ENCODE assay signal across 8 cellular contexts in the genomic region with DNA sequence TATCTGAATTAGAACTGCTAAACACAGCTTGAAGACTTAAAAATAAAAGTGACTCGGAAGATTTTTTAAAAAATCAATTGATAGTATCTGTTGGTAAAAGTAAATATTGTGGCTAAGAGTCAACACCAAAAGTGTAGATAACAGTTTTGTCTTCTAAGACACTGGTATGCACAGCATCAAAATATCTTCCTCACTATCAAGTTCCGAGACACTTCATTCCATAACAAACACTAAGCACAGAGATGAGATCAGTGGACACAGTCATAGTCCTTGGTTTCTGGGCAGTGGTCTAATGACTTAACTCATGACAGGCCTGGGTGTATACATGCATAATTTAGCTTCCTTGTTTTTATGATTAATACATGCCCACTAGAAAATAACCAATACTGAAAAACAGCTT.
DNase-seq lines count a peak whose midpoint lies in the region; ATAC-seq and TF ChIP-seq lines count a peak whose summit lies in the region.

No MANE protein-coding gene starts in this region.

- H3K36me3 Mint-ChIP-seq in activated T-cell treated with anti-CD3 and anti-CD28 coated beads, Interleukin-2, amount 50 U/mL, for 4 hours (ENCODE audit: insufficient read depth), result peaks cover 18% of the 10 kb centered on the region

- H3K4me3 ChIP-seq in ascending aorta (peak overlapping the region; percentile 50 to 54), thyroid gland (replicated peaks in 1 of 3) (peak overlapping the region in 1 of 3 donors; percentile 4)

- no peak for DNase-seq in activated T-cell treated with anti-CD3 and anti-CD28 coated beads, Interleukin-2, amount 50 U/mL, for 4 hours
- DNase-seq in activated T-cell treated with anti-CD3 and anti-CD28 coated beads for 4 hours (no peak), ascending aorta (ENCODE audit: low spot score in 2 of 2) (no peak), left lobe of liver (ENCODE audit: low spot score) (no peak), thyroid gland (no peak), COLO668 (lab: John Stamatoyannopoulos, UW; ENCODE audit: unreplicated experiment) (no peak), KBM-7 (no peak)

- peak overlapping the region; percentile 77 for H3K4me3 Mint-ChIP-seq in activated T-cell treated with anti-CD3 and anti-CD28 coated beads, Interleukin-2, amount 50 U/mL, for 4 hours

- H3K9me3 Mint-ChIP-seq in activated T-cell treated with anti-CD3 and anti-CD28 coated beads, Interleukin-2, amount 50 U/mL, for 4 hours, result no peaks in the 10 kb centered on the region

- H3K27ac ChIP-seq in ascending aorta, result no peak overlapping the region
- peak overlapping the region in 2 of 3 donors; percentile 9 to 58 for H3K27ac ChIP-seq in thyroid gland

- no peaks in the 10 kb centered on the region for H3K36me3 ChIP-seq in ascending aorta
- H3K36me3 ChIP-seq in thyroid gland, result no peaks in the 10 kb centered on the region

- H3K4me1 Mint-ChIP-seq in activated T-cell treated with anti-CD3 and anti-CD28 coated beads, Interleukin-2, amount 50 U/mL, for 4 hours (ENCODE audit: low read depth), result peaks cover 24% of the 10 kb centered on the region

- TF ChIP-seq POLR2A in thyroid gland (IDR thresholded peaks at IDR 0.05), result no peak

- in situ Hi-C loops in KBM-7 (cut with MboI; ENCODE audit: low pct_unique_long_range_greater_than_20kb, low sequenced_read_pairs), result no loop called here

- peaks cover 0 to 15% of the 10 kb centered on the region in 2 donors for H3K4me1 ChIP-seq in ascending aorta
- peaks cover 14 to 24% of the 10 kb centered on the region in 2 donors for H3K4me1 ChIP-seq in thyroid gland

- H3K27me3 Mint-ChIP-seq in activated T-cell treated with anti-CD3 and anti-CD28 coated beads, Interleukin-2, amount 50 U/mL, for 4 hours (ENCODE audit: low read depth), result no peaks in the 10 kb centered on the region

- intact Hi-C loops in ascending aorta (cut with DNase I), result no loop called here
- intact Hi-C loops in thyroid gland (cut with DNase I), result no loop called here

- ATAC-seq in activated T-cell treated with anti-CD3 and anti-CD28 coated beads, Interleukin-2, amount 50 U/mL, for 4 hours, result peak; percentile 77 to 80
- ATAC-seq in left lobe of liver (peak; percentile 37), GM21529 (IDR thresholded peaks at IDR 0.05; ENCODE audit: unreplicated experiment) (no peak)

- no peaks in the 10 kb centered on the region for H3K27me3 ChIP-seq in ascending aorta
- no peaks in the 10 kb centered on the region for H3K27me3 ChIP-seq in thyroid gland

- no peak for TF ChIP-seq CTCF in ascending aorta (IDR thresholded peaks at IDR 0.05)
- TF ChIP-seq CTCF in thyroid gland (IDR thresholded peaks at IDR 0.05), result no peak

- H3K9me3 ChIP-seq in ascending aorta (no peaks in the 10 kb centered on the region), thyroid gland (no peaks in the 10 kb centered on the region)

- 65 to 70% methylated on average over 2 of the region's 2 CpGs for WGBS in thyroid gland, 2 donors

Comparison
In these comparisons a context has a peak if more than half of its experiments do, and no peak if none do; other contexts are left out.
1. H3K27ac ChIP-seq: peak in thyroid gland (2 of 3); none in ascending aorta (0 of 2).